8 cellular contexts compared by ENCODE assay signal in the genomic region with DNA sequence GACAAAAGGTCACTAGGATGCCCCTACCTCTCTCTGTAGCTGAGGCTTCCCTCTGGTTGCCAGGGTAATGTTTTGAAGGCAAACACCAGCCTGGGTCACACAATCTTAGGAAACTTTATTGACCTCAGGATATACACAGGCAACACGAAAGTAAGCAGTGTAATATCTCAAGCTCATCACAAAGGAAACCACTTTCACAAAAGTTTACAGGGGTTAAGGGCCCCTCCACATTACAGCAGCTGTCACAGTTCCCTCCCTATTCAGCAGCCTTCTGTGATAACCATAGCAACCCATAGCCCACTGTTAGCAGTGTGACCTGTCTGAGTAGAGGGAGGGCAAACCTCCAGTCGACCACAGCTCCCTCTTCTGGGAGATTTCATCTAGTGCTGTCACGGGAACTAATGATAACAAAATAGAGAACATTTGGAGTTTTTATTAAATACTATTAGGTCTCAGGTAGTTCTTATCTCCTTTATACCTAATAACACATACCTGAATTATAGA.
DNase-seq lines count a peak whose midpoint lies in the region; ATAC-seq and TF ChIP-seq lines count a peak whose summit lies in the region.

No MANE protein-coding gene starts in this region.

- H3K27me3 ChIP-seq in right atrium auricular region (no peaks in the 10 kb centered on the region), OCI-LY3 (ENCODE audit: low read depth, low read length) (no peaks in the 10 kb centered on the region), left ventricle myocardium inferior (ENCODE audit: low read depth) (no peaks in the 10 kb centered on the region), upper lobe of left lung (no peaks in the 10 kb centered on the region)

- TF ChIP-seq EP300 in upper lobe of left lung (IDR thresholded peaks at IDR 0.05): no peak

- TF ChIP-seq POLR2A in upper lobe of left lung (IDR thresholded peaks at IDR 0.05): no peak

- no peak overlapping the region for H2AFZ ChIP-seq in OCI-LY3 (ENCODE audit: low read depth, low read length)

- 36 to 39% methylated on average over 2 to 3 of the region's 3 CpGs for WGBS in upper lobe of left lung, 2 donors

- H3K36me3 ChIP-seq in right atrium auricular region: no peaks in the 10 kb centered on the region
- no peaks in the 10 kb centered on the region for H3K36me3 ChIP-seq in OCI-LY3 (replicated peaks; ENCODE audit: low read depth, low read length)
- no peaks in the 10 kb centered on the region for H3K36me3 ChIP-seq in left ventricle myocardium inferior
- H3K36me3 ChIP-seq in upper lobe of left lung: no peaks in the 10 kb centered on the region

- ATAC-seq in Right ventricle myocardium superior (ENCODE audit: poor library complexity) (peak; percentile 31), HG02870 (IDR thresholded peaks at IDR 0.05; ENCODE audit: unreplicated experiment) (peak; percentile 87), upper lobe of left lung (ENCODE audit: low FRiP score in 2 of 2) (peak; percentile 65 to 90), GM19324 (IDR thresholded peaks at IDR 0.05; ENCODE audit: low FRiP score, unreplicated experiment) (no peak)

- intact Hi-C loops in Right ventricle myocardium superior (cut with DNase I) (no loop called here), left ventricle myocardium inferior (cut with micrococcal nuclease) (no loop called here)

- H3K4me3 ChIP-seq in right atrium auricular region: no peak overlapping the region
- H3K4me3 ChIP-seq in OCI-LY3 (ENCODE audit: low read length): no peak overlapping the region
- no peak overlapping the region for H3K4me3 ChIP-seq in left ventricle myocardium inferior
- H3K4me3 ChIP-seq in upper lobe of left lung: no peak overlapping the region

- peak in 1 of 2 donors; percentile 23 for TF ChIP-seq CTCF in right atrium auricular region (IDR thresholded peaks at IDR 0.05)
- peak; percentile 67 for TF ChIP-seq CTCF in OCI-LY3 (IDR thresholded peaks at IDR 0.05; ENCODE audit: low read depth, low read length)
- peak; percentile 30 for TF ChIP-seq CTCF in left ventricle myocardium inferior (IDR thresholded peaks at IDR 0.05; ENCODE audit: borderline replicate concordance)
- TF ChIP-seq CTCF in upper lobe of left lung (IDR thresholded peaks at IDR 0.05): no peak

- no peak overlapping the region for H3K4me2 ChIP-seq in OCI-LY3 (ENCODE audit: low read length)

- no peak overlapping the region for H3K27ac ChIP-seq in right atrium auricular region
- no peak overlapping the region for H3K27ac ChIP-seq in OCI-LY3 (ENCODE audit: low read length)
- H3K27ac ChIP-seq in left ventricle myocardium inferior (replicated peaks): no peak overlapping the region
- peak overlapping the region; percentile 10 to 28 (median 26) for H3K27ac ChIP-seq in upper lobe of left lung

- H3K9ac ChIP-seq in OCI-LY3 (ENCODE audit: low read length): no peak overlapping the region

- H3K9me3 ChIP-seq in right atrium auricular region: no peaks in the 10 kb centered on the region
- H3K9me3 ChIP-seq in OCI-LY3 (ENCODE audit: insufficient read depth, low read length): no peaks in the 10 kb centered on the region
- H3K9me3 ChIP-seq in left ventricle myocardium inferior (replicated peaks): no peaks in the 10 kb centered on the region
- no peaks in the 10 kb centered on the region for H3K9me3 ChIP-seq in upper lobe of left lung

- no peaks in the 10 kb centered on the region for H4K20me1 ChIP-seq in OCI-LY3 (ENCODE audit: insufficient read depth, low read length)

- no peak for DNase-seq in Right ventricle myocardium superior
- DNase-seq in right atrium auricular region (ENCODE audit: low spot score): no peak
- no peak for DNase-seq in left ventricle myocardium inferior
- DNase-seq in upper lobe of left lung: peak in 1 of 2 donors; percentile 36
- DNase-seq in activated CD4-positive, alpha-beta T cell treated with anti-CD3 and anti-CD28 coated beads, Interleukin-2, amount 50 U/mL, for 1 hour: no peak

- H3K79me2 ChIP-seq in OCI-LY3 (ENCODE audit: low read length): no peaks in the 10 kb centered on the region

- H3K4me1 ChIP-seq in right atrium auricular region: no peaks in the 10 kb centered on the region
- peaks cover 7% of the 10 kb centered on the region; the same call in 1 of the 2 replicates for H3K4me1 ChIP-seq in OCI-LY3 (ENCODE audit: low read length)
- H3K4me1 ChIP-seq in left ventricle myocardium inferior: no peaks in the 10 kb centered on the region
- peaks cover 0 to 11% (median 7%) of the 10 kb centered on the region in 4 donors for H3K4me1 ChIP-seq in upper lobe of left lung

Comparison
In these comparisons a context has a peak if more than half of its experiments do, and no peak if none do; other contexts are left out.
1. H3K27ac ChIP-seq: peak in upper lobe of left lung (4 of 4); none in right atrium auricular region (0 of 2), OCI-LY3 (single experiment) and left ventricle myocardium inferior (single experiment).
2. CTCF ChIP-seq: peak in OCI-LY3 (single experiment) and left ventricle myocardium inferior (single experiment); none in upper lobe of left lung (0 of 6).